In the genomic region with DNA sequence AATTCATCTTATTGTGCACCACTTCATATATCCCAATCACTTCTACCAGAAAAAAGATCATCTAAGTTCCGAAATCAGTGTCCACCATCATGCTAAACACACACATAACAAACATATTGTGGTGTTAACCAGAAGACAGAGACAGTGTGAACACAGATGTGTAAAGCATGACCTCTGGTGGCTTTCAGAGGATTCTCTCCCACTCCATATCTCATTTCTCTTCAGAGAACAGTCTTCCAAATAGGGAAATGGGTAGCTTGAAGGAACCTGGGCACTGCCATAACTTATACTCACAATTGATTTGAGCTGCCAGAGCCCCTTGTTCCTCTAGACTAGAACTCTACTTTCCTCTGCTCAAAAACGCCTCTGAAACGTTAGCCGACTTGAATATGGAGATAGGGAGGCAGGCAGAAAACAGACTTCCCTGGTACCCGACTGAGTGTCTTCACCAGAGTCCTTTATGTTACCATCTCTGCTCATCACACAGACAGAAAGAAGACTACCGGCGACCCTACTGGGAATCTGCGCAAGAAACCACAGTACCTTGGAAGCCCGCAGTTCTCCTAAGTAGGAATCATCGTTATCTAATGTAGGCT, we compare ENCODE assay signal across 8 cellular contexts. TPM values are rescaled to one million over a fixed set of nuclear protein-coding genes. Genes with fewer than 3 reads are reported as not detected.
DNase-seq lines count a peak whose midpoint lies in the region; ATAC-seq and TF ChIP-seq lines count a peak whose summit lies in the region.

No MANE protein-coding gene starts in this region.

- peak overlapping the region; percentile 86 to 98 (median 91) for H3K4me3 Mint-ChIP-seq in CD4-positive, CD25-positive, alpha-beta regulatory T cell

- no peak for ATAC-seq in CD4-positive, CD25-positive, alpha-beta regulatory T cell (ENCODE audit: low read depth in 2 of 2)
- ATAC-seq in GM18868 (IDR thresholded peaks at IDR 0.05; ENCODE audit: unreplicated experiment) (peak; percentile 37), HG03159 (IDR thresholded peaks at IDR 0.05; ENCODE audit: unreplicated experiment) (no peak)

- no peak overlapping the region for H3K4me3 ChIP-seq in CD4-positive, CD25-positive, alpha-beta regulatory T cell (ENCODE audit: low read depth, low read length)
- no peak overlapping the region for H3K4me3 ChIP-seq in cardiac fibroblast (replicated peaks in 1 of 2; ENCODE audit: low read depth in 2 of 2, low read length in 2 of 2)
- H3K4me3 ChIP-seq in liver (ENCODE audit: low read depth in 1 of 3, low read length in 3 of 3) = no peak overlapping the region

- WGBS in liver = 29% methylated on average over 10 of the region's 10 CpGs

- peak; percentile 62 to 73 for TF ChIP-seq RAD21 in liver (IDR thresholded peaks at IDR 0.05)

- H3K9me3 Mint-ChIP-seq in CD4-positive, CD25-positive, alpha-beta regulatory T cell = peaks cover 0 to 2% (median 0%) of the 10 kb centered on the region in 7 donors

- peaks cover 28% of the 10 kb centered on the region for H3K4me1 ChIP-seq in CD4-positive, CD25-positive, alpha-beta regulatory T cell (ENCODE audit: control insufficient read depth, insufficient read depth, low read length, poor library complexity, severe bottlenecking)
- H3K4me1 ChIP-seq in liver (ENCODE audit: control insufficient read depth in 4 of 4, insufficient read depth in 4 of 4, low read length in 3 of 4) = peaks cover 2 to 22% (median 13%) of the 10 kb centered on the region in 4 donors

- no peak overlapping the region for H3K9ac ChIP-seq in liver (ENCODE audit: low read depth in 1 of 2, low read length in 2 of 2)

- H3K27me3 ChIP-seq in CD4-positive, CD25-positive, alpha-beta regulatory T cell (ENCODE audit: control insufficient read depth, insufficient read depth, low read length) = peaks cover 2% of the 10 kb centered on the region
- peaks cover 0 to 3% (median 1%) of the 10 kb centered on the region in 4 donors for H3K27me3 ChIP-seq in liver (ENCODE audit: control insufficient read depth in 4 of 4, insufficient read depth in 4 of 4, low read length in 3 of 4)

- no peaks in the 10 kb centered on the region for H3K36me3 ChIP-seq in CD4-positive, CD25-positive, alpha-beta regulatory T cell (ENCODE audit: control insufficient read depth, insufficient read depth, low read length)
- no peaks in the 10 kb centered on the region for H3K36me3 ChIP-seq in liver (ENCODE audit: control insufficient read depth in 4 of 4, insufficient read depth in 3 of 4, low read depth in 1 of 4, low read length in 3 of 4)

- no peaks in the 10 kb centered on the region for H3K36me3 Mint-ChIP-seq in CD4-positive, CD25-positive, alpha-beta regulatory T cell

- no peaks in the 10 kb centered on the region for H3K9me3 ChIP-seq in CD4-positive, CD25-positive, alpha-beta regulatory T cell (ENCODE audit: control insufficient read depth in 2 of 2, low read length in 2 of 2)
- H3K9me3 ChIP-seq in liver (ENCODE audit: control insufficient read depth in 4 of 4, low read length in 3 of 4) = no peaks in the 10 kb centered on the region

- H3K27ac ChIP-seq in CD4-positive, CD25-positive, alpha-beta regulatory T cell (ENCODE audit: insufficient read depth, low read length, poor library complexity, severe bottlenecking) = peak overlapping the region; percentile 67
- H3K27ac ChIP-seq in liver (ENCODE audit: low read depth in 1 of 2, low read length in 2 of 2) = no peak overlapping the region

- H3K4me1 Mint-ChIP-seq in CD4-positive, CD25-positive, alpha-beta regulatory T cell = peaks cover 15 to 35% (median 22%) of the 10 kb centered on the region in 4 donors

- H3K27ac Mint-ChIP-seq in CD4-positive, CD25-positive, alpha-beta regulatory T cell = peak overlapping the region; percentile 54 to 97 (median 94)

- peak in 1 of 3 donors; percentile 38 for DNase-seq in CD4-positive, CD25-positive, alpha-beta regulatory T cell
- DNase-seq in MV-4-11 (lab: John Stamatoyannopoulos, UW) (peak; percentile 79), cardiac fibroblast (ENCODE audit: low read depth in 2 of 2) (peak; percentile 54 to 59), activated gamma-delta T cell (lab: John Stamatoyannopoulos, UW) (no peak)
- DNase-seq in stimulated activated CD4-positive, alpha-beta T cell treated with anti-CD3 and anti-CD28 coated beads, Interleukin-4, amount 100 ng/mL, for 4 hours = no peak

- peak; percentile 34 for TF ChIP-seq CTCF in cardiac fibroblast (IDR thresholded peaks at IDR 0.05; ENCODE audit: low read depth, low read length)
- TF ChIP-seq CTCF in liver (IDR thresholded peaks at IDR 0.05; ENCODE audit: low read depth, low read length, missing input control) = peak; percentile 33

- H3K27me3 Mint-ChIP-seq in CD4-positive, CD25-positive, alpha-beta regulatory T cell = peaks cover 14% of the 10 kb centered on the region

TF ChIP-seq in liver, 16 proteins besides CTCF, POLR2A, EP300 and RAD21:
- TF ChIP-seq HNF4G (IDR thresholded peaks at IDR 0.05) = no peak
- TF ChIP-seq, protein P1, sequence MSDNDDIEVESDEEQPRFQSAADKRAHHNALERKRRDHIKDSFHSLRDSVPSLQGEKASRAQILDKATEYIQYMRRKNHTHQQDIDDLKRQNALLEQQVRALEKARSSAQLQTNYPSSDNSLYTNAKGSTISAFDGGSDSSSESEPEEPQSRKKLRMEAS (IDR thresholded peaks at IDR 0.05) = no peak
- TF ChIP-seq RXRA (IDR thresholded peaks at IDR 0.05) = no peak
- TF ChIP-seq TAF1 (conservative IDR thresholded peaks at IDR 0.05) = no peak
- TF ChIP-seq, protein P2, sequence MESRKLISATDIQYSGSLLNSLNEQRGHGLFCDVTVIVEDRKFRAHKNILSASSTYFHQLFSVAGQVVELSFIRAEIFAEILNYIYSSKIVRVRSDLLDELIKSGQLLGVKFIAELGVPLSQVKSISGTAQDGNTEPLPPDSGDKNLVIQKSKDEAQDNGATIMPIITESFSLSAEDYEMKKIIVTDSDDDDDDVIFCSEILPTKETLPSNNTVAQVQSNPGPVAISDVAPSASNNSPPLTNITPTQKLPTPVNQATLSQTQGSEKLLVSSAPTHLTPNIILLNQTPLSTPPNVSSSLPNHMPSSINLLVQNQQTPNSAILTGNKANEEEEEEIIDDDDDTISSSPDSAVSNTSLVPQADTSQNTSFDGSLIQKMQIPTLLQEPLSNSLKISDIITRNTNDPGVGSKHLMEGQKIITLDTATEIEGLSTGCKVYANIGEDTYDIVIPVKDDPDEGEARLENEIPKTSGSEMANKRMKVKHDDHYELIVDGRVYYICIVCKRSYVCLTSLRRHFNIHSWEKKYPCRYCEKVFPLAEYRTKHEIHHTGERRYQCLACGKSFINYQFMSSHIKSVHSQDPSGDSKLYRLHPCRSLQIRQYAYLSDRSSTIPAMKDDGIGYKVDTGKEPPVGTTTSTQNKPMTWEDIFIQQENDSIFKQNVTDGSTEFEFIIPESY (IDR thresholded peaks at IDR 0.05) = no peak
- TF ChIP-seq YY1 (IDR thresholded peaks at IDR 0.05) = no peak
- no peak for TF ChIP-seq FOXA1 (IDR thresholded peaks at IDR 0.05)
- TF ChIP-seq HNF4A (conservative IDR thresholded peaks at IDR 0.05) = no peak
- TF ChIP-seq NR2F2 (IDR thresholded peaks at IDR 0.05) = no peak
- no peak for TF ChIP-seq EGR1 (IDR thresholded peaks at IDR 0.05; ENCODE audit: low read depth in 2 of 2)
- TF ChIP-seq GABPA (IDR thresholded peaks at IDR 0.05 in 1 of 2, conservative IDR thresholded peaks at IDR 0.05 in 1 of 2) = no peak
- TF ChIP-seq FOXA2 (IDR thresholded peaks at IDR 0.05) = no peak
- no peak for TF ChIP-seq JUND (IDR thresholded peaks at IDR 0.05)
- TF ChIP-seq, protein P3, sequence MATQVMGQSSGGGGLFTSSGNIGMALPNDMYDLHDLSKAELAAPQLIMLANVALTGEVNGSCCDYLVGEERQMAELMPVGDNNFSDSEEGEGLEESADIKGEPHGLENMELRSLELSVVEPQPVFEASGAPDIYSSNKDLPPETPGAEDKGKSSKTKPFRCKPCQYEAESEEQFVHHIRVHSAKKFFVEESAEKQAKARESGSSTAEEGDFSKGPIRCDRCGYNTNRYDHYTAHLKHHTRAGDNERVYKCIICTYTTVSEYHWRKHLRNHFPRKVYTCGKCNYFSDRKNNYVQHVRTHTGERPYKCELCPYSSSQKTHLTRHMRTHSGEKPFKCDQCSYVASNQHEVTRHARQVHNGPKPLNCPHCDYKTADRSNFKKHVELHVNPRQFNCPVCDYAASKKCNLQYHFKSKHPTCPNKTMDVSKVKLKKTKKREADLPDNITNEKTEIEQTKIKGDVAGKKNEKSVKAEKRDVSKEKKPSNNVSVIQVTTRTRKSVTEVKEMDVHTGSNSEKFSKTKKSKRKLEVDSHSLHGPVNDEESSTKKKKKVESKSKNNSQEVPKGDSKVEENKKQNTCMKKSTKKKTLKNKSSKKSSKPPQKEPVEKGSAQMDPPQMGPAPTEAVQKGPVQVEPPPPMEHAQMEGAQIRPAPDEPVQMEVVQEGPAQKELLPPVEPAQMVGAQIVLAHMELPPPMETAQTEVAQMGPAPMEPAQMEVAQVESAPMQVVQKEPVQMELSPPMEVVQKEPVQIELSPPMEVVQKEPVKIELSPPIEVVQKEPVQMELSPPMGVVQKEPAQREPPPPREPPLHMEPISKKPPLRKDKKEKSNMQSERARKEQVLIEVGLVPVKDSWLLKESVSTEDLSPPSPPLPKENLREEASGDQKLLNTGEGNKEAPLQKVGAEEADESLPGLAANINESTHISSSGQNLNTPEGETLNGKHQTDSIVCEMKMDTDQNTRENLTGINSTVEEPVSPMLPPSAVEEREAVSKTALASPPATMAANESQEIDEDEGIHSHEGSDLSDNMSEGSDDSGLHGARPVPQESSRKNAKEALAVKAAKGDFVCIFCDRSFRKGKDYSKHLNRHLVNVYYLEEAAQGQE (IDR thresholded peaks at IDR 0.05) = no peak
- no peak for TF ChIP-seq SP1 (IDR thresholded peaks at IDR 0.05)
- TF ChIP-seq, protein P4, sequence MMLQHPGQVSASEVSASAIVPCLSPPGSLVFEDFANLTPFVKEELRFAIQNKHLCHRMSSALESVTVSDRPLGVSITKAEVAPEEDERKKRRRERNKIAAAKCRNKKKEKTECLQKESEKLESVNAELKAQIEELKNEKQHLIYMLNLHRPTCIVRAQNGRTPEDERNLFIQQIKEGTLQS (IDR thresholded peaks at IDR 0.05) = no peak

RNA-seq across cellular contexts. Expression of a gene that starts 1.8 kb away (rescaled TPM):
- total RNA-seq in CD4-positive, CD25-positive, alpha-beta regulatory T cell = 19.5 TPM
- 10 to 100 TPM in 3 of 4 donors, 1 to 10 TPM in 1; 9.8 to 17.9 (median 15.6) TPM for polyA plus RNA-seq in CD4-positive, CD25-positive, alpha-beta regulatory T cell
- total RNA-seq in liver = under 1 TPM; 0.17 to 0.42 TPM
- under 1 TPM in 1 of 2 donors, not detected in 1; 0.13 TPM for polyA plus RNA-seq in liver

RNA-seq across cellular contexts. Expression of a gene that starts 21.6 kb away (rescaled TPM):
- 69.7 TPM for total RNA-seq in CD4-positive, CD25-positive, alpha-beta regulatory T cell
- 10 to 100 TPM; 29.3 to 47.9 (median 36.1) TPM for polyA plus RNA-seq in CD4-positive, CD25-positive, alpha-beta regulatory T cell
- total RNA-seq in liver = 10 to 100 TPM; 13.6 to 15.4 TPM
- polyA plus RNA-seq in liver = 10 to 100 TPM in 1 of 2 donors, 1 to 10 TPM in 1; 5.4 to 12.7 TPM

RNA-seq across cellular contexts. Expression of a gene that starts 36.4 kb away (rescaled TPM):
- total RNA-seq in CD4-positive, CD25-positive, alpha-beta regulatory T cell = 31.3 TPM
- polyA plus RNA-seq in CD4-positive, CD25-positive, alpha-beta regulatory T cell = 1 to 10 TPM in 2 of 4 donors, under 1 TPM in 2; 0.89 to 2.6 (median 1.5) TPM
- 10 to 100 TPM; 19.3 to 31.7 TPM for total RNA-seq in liver
- 10 to 100 TPM; 17.9 to 21.0 TPM for polyA plus RNA-seq in liver

Comparison
In these comparisons a context has a peak if more than half of its experiments do, and no peak if none do; other contexts are left out.
1. DNase-seq: peak in MV-4-11 (single experiment) and cardiac fibroblast (2 of 2); none in activated gamma-delta T cell (single experiment) and stimulated activated CD4-positive, alpha-beta T cell treated with anti-CD3 and anti-CD28 coated beads, Interleukin-4, amount 100 ng/mL, for 4 hours (0 of 2).
2. RNA of a gene that starts 1.8 kb away (total RNA-seq): 19.5 TPM in CD4-positive, CD25-positive, alpha-beta regulatory T cell (single experiment); 0.17 to 0.42 TPM in liver; every median in the first group is over 10 times any median in the second.